In genomic region chr5:17434982-17435381, GRCh38 we compare ENCODE assay signal across 17 cellular contexts.
DNase-seq lines count a peak whose midpoint lies in the region; ATAC-seq and TF ChIP-seq lines count a peak whose summit lies in the region.
"Had no signal": no experiment of that assay in that cellular context is flagged by ENCODE, and none has a peak within 500 bp of the region (broad histone marks: within the 10 kb centered on the region; RNA-seq: fewer than 3 reads in every experiment).

No MANE protein-coding gene starts in this region.

- H3K4me1 ChIP-seq in prostate gland (replicated peaks) = no peaks in the 10 kb centered on the region
- H3K4me1 ChIP-seq: breast epithelium, right atrium auricular region had no signal

- ATAC-seq in GM18499 (IDR thresholded peaks at IDR 0.05; ENCODE audit: insufficient read depth, unreplicated experiment) (peak; percentile 69), GM21360 (IDR thresholded peaks at IDR 0.05; ENCODE audit: unreplicated experiment) (peak; percentile 49), HG02798 (IDR thresholded peaks at IDR 0.05; ENCODE audit: poor library complexity, unreplicated experiment) (peak; percentile 50), HG03439 (IDR thresholded peaks at IDR 0.05; ENCODE audit: unreplicated experiment) (peak; percentile 50), GM19035 (IDR thresholded peaks at IDR 0.05; ENCODE audit: unreplicated experiment) (no peak)
- ATAC-seq: activated T-helper 17 cell treated with anti-CD3 and anti-CD28 coated beads, Interleukin-2, amount 50 U/mL, for 72 hours; left colon; stimulated activated naive CD8-positive, alpha-beta T cell treated with anti-CD3 and anti-CD28 coated beads, Interleukin-15, amount 100 ng/mL, for 72 hours had no signal

- no peak for TF ChIP-seq CTCF in prostate gland (IDR thresholded peaks at IDR 0.05)

- H3K9me3 ChIP-seq in prostate gland = no peaks in the 10 kb centered on the region

- TF ChIP-seq POLR2A in prostate gland (IDR thresholded peaks at IDR 0.05) = no peak

- H3K36me3 ChIP-seq in prostate gland = no peaks in the 10 kb centered on the region
- H3K36me3 ChIP-seq: breast epithelium, right atrium auricular region had no signal

- H3K27me3 ChIP-seq in prostate gland (replicated peaks; ENCODE audit: insufficient read depth) = no peaks in the 10 kb centered on the region
- H3K27me3 ChIP-seq: breast epithelium, right atrium auricular region had no signal

- intact Hi-C loops in prostate gland (cut with DNase I) = no loop called here

- no peak for DNase-seq in prostate gland (ENCODE audit: low spot score)
- no peak for DNase-seq in putamen (ENCODE audit: low spot score)
- DNase-seq in SKM-1 (lab: John Stamatoyannopoulos, UW; ENCODE audit: unreplicated experiment) = no peak
- DNase-seq: activated CD4-positive, CD25-positive, alpha-beta regulatory T cell; C1 segment of cervical spinal cord; dermis blood vessel endothelial cell; foreskin melanocyte; left colon; stimulated activated naive CD8-positive, alpha-beta T cell treated with anti-CD3 and anti-CD28 coated beads, Interleukin-15, amount 100 ng/mL, for 72 hours had no signal

- H3K4me3 ChIP-seq in prostate gland = no peak overlapping the region
- H3K4me3 ChIP-seq: breast epithelium, right atrium auricular region had no signal

- no peak overlapping the region for H3K27ac ChIP-seq in prostate gland
- H3K27ac ChIP-seq: breast epithelium, right atrium auricular region had no signal
